8 cellular contexts compared by ENCODE assay signal in the genomic region with DNA sequence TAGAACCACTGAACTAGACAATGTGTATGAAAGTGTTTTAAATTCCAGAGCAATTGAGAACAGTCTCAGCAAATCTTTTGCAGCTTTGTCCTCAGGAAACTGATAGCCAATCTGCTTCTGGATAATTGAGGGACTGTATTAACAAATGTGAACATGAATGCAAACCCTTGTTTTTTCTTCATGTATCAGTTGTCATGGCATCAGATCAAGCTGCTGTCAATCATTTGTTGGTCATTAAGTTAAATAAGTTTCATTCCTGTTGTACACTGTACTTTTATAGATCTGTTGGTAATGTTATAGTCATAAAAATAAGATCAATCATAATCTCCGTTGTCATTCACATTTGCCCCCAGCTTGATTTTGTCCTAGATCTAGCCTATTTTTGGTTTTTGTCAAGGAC.
"Had no signal": no experiment of that assay in that cellular context is flagged by ENCODE, and none has a peak within 500 bp of the region (broad histone marks: within the 10 kb centered on the region; RNA-seq: fewer than 3 reads in every experiment).

No MANE protein-coding gene starts in this region.

- H3K4me3 ChIP-seq: GM12878 had no signal

- ATAC-seq: GM12878 had no signal

- DNase-seq: GDM1, GF-D8 had no signal

- FAIRE-seq: G401.6, GM12878, GM12891, GM12892, GM18507, GM19239 had no signal
